ENCODE assay signal across 8 cellular contexts in genomic region chr19:18637644-18638630, GRCh38. TPM values are rescaled to one million over a fixed set of nuclear protein-coding genes. Genes with fewer than 3 reads are reported as not detected.
A peak's percentile ranks its signal among the peaks of the same experiment; 100 is the strongest.
DNase-seq lines count a peak whose midpoint lies in the region; ATAC-seq and TF ChIP-seq lines count a peak whose summit lies in the region.

No MANE protein-coding gene starts in this region.

- peak overlapping the region; percentile 64 for H3K4me2 ChIP-seq in trophoblast cell (ENCODE audit: low read length)

- H4K91ac ChIP-seq in trophoblast cell (ENCODE audit: low read depth, low read length) = no peak overlapping the region

- H2AFZ ChIP-seq in trophoblast cell (ENCODE audit: insufficient read depth, low read length, poor library complexity) = no peak overlapping the region

- H3K79me1 ChIP-seq in trophoblast cell (ENCODE audit: low read length) = peaks cover 3% of the 10 kb centered on the region

- no peak overlapping the region for H3K23ac ChIP-seq in trophoblast cell (ENCODE audit: low read length)

- peak overlapping the region; percentile 56 for H3K4me3 ChIP-seq in epithelial cell of esophagus (ENCODE audit: low read length)
- no peak overlapping the region for H3K4me3 ChIP-seq in trophoblast cell (ENCODE audit: low read depth, low read length)

- no peak overlapping the region for H2BK120ac ChIP-seq in trophoblast cell (ENCODE audit: insufficient read depth, low read length, poor library complexity)

- H3K4me3 Mint-ChIP-seq in activated T-cell treated with anti-CD3 and anti-CD28 coated beads, Interleukin-2, amount 50 U/mL, for 4 hours = peak overlapping the region; percentile 87

- H3K9ac ChIP-seq in trophoblast cell (ENCODE audit: low read length) = no peak overlapping the region

- no peak for TF ChIP-seq CTCF in epithelial cell of esophagus (IDR thresholded peaks at IDR 0.05; ENCODE audit: insufficient read depth, low read depth, low read length, missing control alignments)

- H3K36me3 Mint-ChIP-seq in activated T-cell treated with anti-CD3 and anti-CD28 coated beads, Interleukin-2, amount 50 U/mL, for 4 hours (ENCODE audit: insufficient read depth) = peaks cover 4% of the 10 kb centered on the region

- no peak overlapping the region for H3K18ac ChIP-seq in trophoblast cell (ENCODE audit: low read length)

- H3K27me3 Mint-ChIP-seq in activated T-cell treated with anti-CD3 and anti-CD28 coated beads, Interleukin-2, amount 50 U/mL, for 4 hours (ENCODE audit: low read depth) = peaks cover 3% of the 10 kb centered on the region

- no peak overlapping the region for H3K27ac ChIP-seq in trophoblast cell (ENCODE audit: low read depth, low read length)

- peaks cover 1% of the 10 kb centered on the region for H3K9me3 ChIP-seq in trophoblast cell (ENCODE audit: insufficient read depth, low read depth, low read length)

- no peak overlapping the region for H3K4ac ChIP-seq in trophoblast cell (ENCODE audit: low read depth, low read length)

- no peaks in the 10 kb centered on the region for H3K9me3 Mint-ChIP-seq in activated T-cell treated with anti-CD3 and anti-CD28 coated beads, Interleukin-2, amount 50 U/mL, for 4 hours

- no peak overlapping the region for H2BK12ac ChIP-seq in trophoblast cell (ENCODE audit: low read length)

- no peaks in the 10 kb centered on the region for H3K36me3 ChIP-seq in trophoblast cell (ENCODE audit: control insufficient read depth in 1 of 2, insufficient read depth in 2 of 2, low read length in 2 of 2)

- H4K12ac ChIP-seq in trophoblast cell (ENCODE audit: low read depth, low read length) = no peak overlapping the region

- H3K27me3 ChIP-seq in trophoblast cell (ENCODE audit: insufficient read depth, low read length) = no peaks in the 10 kb centered on the region

- H2BK5ac ChIP-seq in trophoblast cell (ENCODE audit: low read depth, low read length, poor library complexity) = no peak overlapping the region

- ATAC-seq in activated T-cell treated with anti-CD3 and anti-CD28 coated beads, Interleukin-2, amount 50 U/mL, for 4 hours = no peak
- no peak for ATAC-seq in activated CD4-positive, CD25-positive, alpha-beta regulatory T cell treated with anti-CD3 and anti-CD28 coated beads, Interleukin-2, amount 50 U/mL, for 24 hours

- H4K8ac ChIP-seq in trophoblast cell (ENCODE audit: low read depth, low read length) = peak overlapping the region; percentile 77

- no peak overlapping the region for H2AK5ac ChIP-seq in trophoblast cell (ENCODE audit: low read length)

- H3K4me1 Mint-ChIP-seq in activated T-cell treated with anti-CD3 and anti-CD28 coated beads, Interleukin-2, amount 50 U/mL, for 4 hours (ENCODE audit: low read depth) = peaks cover 24% of the 10 kb centered on the region

- H3K14ac ChIP-seq in trophoblast cell (ENCODE audit: low read length) = no peak overlapping the region

- WGBS in trophoblast cell (ENCODE audit: extremely low coverage, insufficient coverage, insufficient read length) = no CpG with 5 or more reads among the region's 3 CpGs

- peaks cover 8% of the 10 kb centered on the region in 2 experiments for H3K4me1 ChIP-seq in trophoblast cell (ENCODE audit: control insufficient read depth in 1 of 2, insufficient read depth in 2 of 2, low read length in 2 of 2)

- H3K79me2 ChIP-seq in trophoblast cell (ENCODE audit: control insufficient read depth, insufficient read depth, low read length, poor library complexity) = peaks cover 3% of the 10 kb centered on the region

- DNase-seq in activated T-cell treated with anti-CD3 and anti-CD28 coated beads, Interleukin-2, amount 50 U/mL, for 4 hours = no peak
- no peak for DNase-seq in activated T-cell treated with anti-CD3 and anti-CD28 coated beads, Interleukin-2, amount 50 U/mL, for 48 hours
- peak; percentile 51 for DNase-seq in OCI-M1 (lab: John Stamatoyannopoulos, UW)
- peak; percentile 55 for DNase-seq in epithelial cell of esophagus (ENCODE audit: low read depth)
- DNase-seq in trophoblast cell = peak in 1 of 2 donors; percentile 47
- DNase-seq in D341Med (ENCODE audit: low spot score) = no peak
- DNase-seq in iPS-NIHi7 (ENCODE audit: extremely low spot score) = no peak

RNA-seq across cellular contexts. Expression of gene KLHL26, which starts 1.1 kb away (rescaled TPM):
- total RNA-seq in activated T-cell treated with anti-CD3 and anti-CD28 coated beads, Interleukin-2, amount 50 U/mL, for 4 hours = 10 to 100 TPM; 14.7 to 20.3 (median 17.0) TPM
- 1.8 and 2.1 TPM in 2 replicates for polyA plus RNA-seq in trophoblast cell (2013)

RNA-seq across cellular contexts. Expression of gene TMEM59L, which starts 25.3 kb away (rescaled TPM):
- not detected for total RNA-seq in activated T-cell treated with anti-CD3 and anti-CD28 coated beads, Interleukin-2, amount 50 U/mL, for 4 hours
- polyA plus RNA-seq in trophoblast cell (2013) = 0.50 and 0.56 TPM in 2 replicates

RNA-seq across cellular contexts. Expression of gene CRLF1, which starts 31.3 kb away (rescaled TPM):
- total RNA-seq in activated T-cell treated with anti-CD3 and anti-CD28 coated beads, Interleukin-2, amount 50 U/mL, for 4 hours = under 1 TPM in 2 of 3 donors, not detected in 1; 0.32 to 0.76 TPM
- 1.5 and 2.6 TPM in 2 replicates for polyA plus RNA-seq in trophoblast cell (2013)

RNA-seq across cellular contexts. Expression of gene CRTC1, which starts 45.5 kb away (rescaled TPM):
- 1 to 10 TPM; 7.8 to 9.6 (median 8.9) TPM for total RNA-seq in activated T-cell treated with anti-CD3 and anti-CD28 coated beads, Interleukin-2, amount 50 U/mL, for 4 hours
- 10.0 and 10.2 TPM in 2 replicates for polyA plus RNA-seq in trophoblast cell (2013)

RNA-seq across cellular contexts. Expression of gene REX1BD, which starts 49.3 kb away (rescaled TPM):
- 100 to 1,000 TPM in 2 of 3 donors, 10 to 100 TPM in 1; 99.7 to 139 (median 119) TPM for total RNA-seq in activated T-cell treated with anti-CD3 and anti-CD28 coated beads, Interleukin-2, amount 50 U/mL, for 4 hours
- polyA plus RNA-seq in trophoblast cell (2013) = 64.9 and 69.3 TPM in 2 replicates

Comparison
In these comparisons a context has a peak if more than half of its experiments do, and no peak if none do; other contexts are left out.
1. DNase-seq: peak in OCI-M1 (single experiment) and epithelial cell of esophagus (single experiment); none in activated T-cell treated with anti-CD3 and anti-CD28 coated beads, Interleukin-2, amount 50 U/mL, for 4 hours (single experiment), activated T-cell treated with anti-CD3 and anti-CD28 coated beads, Interleukin-2, amount 50 U/mL, for 48 hours (0 of 2), D341Med (single experiment) and iPS-NIHi7 (single experiment).